ENCODE assay signal across 1 cellular context in the genomic region with DNA sequence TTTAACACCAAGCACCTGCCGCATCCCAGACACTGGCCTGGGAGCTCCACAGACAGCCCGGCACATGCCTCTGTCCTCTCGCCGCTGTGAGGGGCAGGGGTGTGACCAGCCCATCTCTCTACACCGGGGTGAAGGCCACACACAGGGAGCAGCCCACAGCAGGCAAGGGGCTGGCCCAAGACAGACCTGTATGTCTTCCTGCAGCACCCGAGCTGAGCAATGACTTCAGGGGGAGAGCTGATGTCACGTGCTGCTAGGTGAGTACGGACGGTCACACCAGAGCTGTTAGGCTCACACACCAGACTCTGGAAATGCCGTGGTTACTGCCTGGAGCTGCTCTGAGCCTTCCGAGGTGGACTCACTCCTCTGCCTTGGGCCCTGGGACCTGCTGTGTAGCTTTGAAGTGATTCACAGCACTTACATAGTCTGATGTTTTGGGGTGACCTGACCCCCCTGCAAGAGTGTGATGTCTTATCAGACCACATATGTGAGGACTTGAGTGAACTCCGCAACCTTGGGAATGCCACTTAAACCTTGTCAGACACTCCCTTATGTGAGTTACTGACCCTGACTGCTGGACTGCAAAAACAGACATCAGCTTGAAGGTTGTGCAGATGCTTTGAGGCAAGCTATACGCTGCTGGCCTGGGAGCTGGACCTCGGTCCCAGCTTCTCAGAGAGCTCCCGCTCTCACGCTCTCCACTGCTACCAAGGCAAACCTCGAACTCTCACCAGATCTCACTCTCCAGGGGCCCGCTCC.
TF ChIP-seq lines count a peak whose summit lies in the region.

No MANE protein-coding gene starts in this region.

TF ChIP-seq in HepG2, 621 proteins besides CTCF, POLR2A, EP300 and RAD21:
- TF ChIP-seq ZBTB38 (CRISPR knock-in tag; IDR thresholded peaks at IDR 0.05) (peak; percentile 64; the same call in 1 of the 2 replicates), TBX3 (IDR thresholded peaks at IDR 0.05; ENCODE audit: borderline replicate concordance) (no peak)
